8 cellular contexts compared by ENCODE assay signal in the genomic region with DNA sequence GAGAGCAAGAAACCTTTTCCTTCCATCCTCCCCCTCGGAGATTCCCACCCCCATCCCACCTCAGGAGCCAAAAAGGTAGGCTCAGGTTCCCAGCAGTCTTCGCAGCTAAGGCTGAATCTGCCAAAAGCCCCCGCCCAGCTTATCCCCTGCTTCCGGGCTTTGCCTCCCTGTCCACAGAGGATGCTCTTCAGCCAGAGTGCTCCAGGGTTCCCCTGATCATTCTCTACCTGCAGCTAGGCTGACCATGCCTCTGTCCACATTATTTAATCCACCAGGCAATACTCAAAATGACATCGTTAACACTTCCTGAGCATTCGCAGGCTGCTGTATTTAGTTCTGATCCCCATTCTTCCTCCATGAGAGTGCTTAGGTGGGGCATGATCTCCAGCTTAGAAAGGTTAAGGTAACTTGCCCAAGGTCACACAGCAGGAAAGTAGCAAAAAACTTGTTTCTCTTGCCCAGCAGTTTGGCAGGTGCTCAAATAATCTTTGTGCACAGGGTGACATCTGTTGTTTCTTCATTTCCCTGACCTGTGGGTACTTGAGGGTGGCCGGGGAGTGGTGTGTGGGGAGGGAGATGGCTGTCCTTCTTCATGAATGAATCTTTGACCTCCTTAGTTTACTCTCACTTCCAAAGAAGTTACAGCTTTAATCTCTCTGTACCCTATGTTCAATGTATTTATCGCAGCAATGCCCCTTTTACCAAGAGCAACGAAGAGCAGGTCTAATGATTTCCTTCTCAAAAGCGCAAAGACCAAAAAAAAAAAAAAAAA. TPM values are rescaled to one million over a fixed set of nuclear protein-coding genes. Genes with fewer than 3 reads are reported as not detected.
DNase-seq lines count a peak whose midpoint lies in the region; ATAC-seq, FAIRE-seq and TF ChIP-seq lines count a peak whose summit lies in the region.

No MANE protein-coding gene starts in this region.

- no peak for ATAC-seq in HG03196 (IDR thresholded peaks at IDR 0.05; ENCODE audit: unreplicated experiment)

- no peaks in the 10 kb centered on the region for H3K36me3 ChIP-seq in testis (ENCODE audit: low read depth, missing control alignments)

- DNase-seq in AG04449 (ENCODE audit: low read depth, low spot score) (no peak), GM18507 (ENCODE audit: extremely low spot score, insufficient read length, low read depth) (no peak), islet precursor cell (peak; percentile 65), testis (no peak), activated gamma-delta T cell (lab: John Stamatoyannopoulos, UW) (no peak)
- DNase-seq in activated CD8-positive, alpha-beta memory T cell treated with anti-CD3 and anti-CD28 coated beads, Interleukin-2, amount 50 U/mL, for 48 hours, result peak; percentile 53
- DNase-seq in activated CD4-positive, CD25-positive, alpha-beta regulatory T cell treated with anti-CD3 and anti-CD28 coated beads, Interleukin-2, amount 50 U/mL, for 72 hours, result no peak

- H3K4me3 ChIP-seq in AG04449 (ENCODE audit: low read depth, low read length), result peak overlapping the region; percentile 67
- peak overlapping the region; percentile 75 to 95 for H3K4me3 ChIP-seq in testis

- H3K9me3 ChIP-seq in testis, result no peaks in the 10 kb centered on the region

- TF ChIP-seq CTCF in AG04449 (IDR thresholded peaks at IDR 0.05; ENCODE audit: insufficient read depth, low read length, missing control alignments) (no peak), testis (IDR thresholded peaks at IDR 0.05) (no peak)

- WGBS in testis, 2 donors, result 22 to 25% methylated on average over 10 of the region's 10 CpGs

- H3K27me3 ChIP-seq in testis, result no peaks in the 10 kb centered on the region

- CTCF ChIA-PET in AG04449 (lab: Yijun Ruan, JAX), result interaction anchor here (0.7 to 2.5 kb wide), 5 partner anchors 12 to 76 kb away, joined by 3 to 5 read pairs (median 3); no protein-coding TSS in a partner anchor

- TF ChIP-seq POLR2A in testis (IDR thresholded peaks at IDR 0.05), result no peak

- FAIRE-seq in GM18507 (lab: Jason Lieb, UNC), result peak; percentile 67

- peaks cover 14% of the 10 kb centered on the region for H3K4me1 ChIP-seq in testis

- intact Hi-C loops in testis (cut with DNase I; ENCODE audit: low total_unique reads), result no loop called here

- POLR2A ChIA-PET in AG04449 (lab: Yijun Ruan, JAX), result no interaction called here

- peak overlapping the region in 1 of 2 donors; percentile 90 for H3K27ac ChIP-seq in testis

RNA-seq across cellular contexts. Expression of gene TBKBP1, which starts 0.9 kb away (rescaled TPM):
- 10 to 100 TPM; 23.3 TPM for total RNA-seq in testis
- 21.9 TPM for polyA plus RNA-seq in testis (ENCODE audit: insufficient read depth, low read depth, low replicate concordance)

RNA-seq across cellular contexts. Expression of gene TBX21, which starts 40.0 kb away (rescaled TPM):
- total RNA-seq in testis, result 1 to 10 TPM; 1.8 to 2.2 TPM
- 1.1 TPM for polyA plus RNA-seq in testis (ENCODE audit: insufficient read depth, low read depth, low replicate concordance)

RNA-seq across cellular contexts. Expression of gene KPNB1, which starts 43.4 kb away (rescaled TPM):
- total RNA-seq in testis, result 100 to 1,000 TPM; 262 to 299 TPM
- polyA plus RNA-seq in testis (ENCODE audit: insufficient read depth, low read depth, low replicate concordance), result 391 TPM

Comparison
In these comparisons a context has a peak if more than half of its experiments do, and no peak if none do; other contexts are left out.
1. DNase-seq: peak in activated CD8-positive, alpha-beta memory T cell treated with anti-CD3 and anti-CD28 coated beads, Interleukin-2, amount 50 U/mL, for 48 hours (single experiment) and islet precursor cell (single experiment); none in AG04449 (single experiment), GM18507 (single experiment), testis (single experiment), activated CD4-positive, CD25-positive, alpha-beta regulatory T cell treated with anti-CD3 and anti-CD28 coated beads, Interleukin-2, amount 50 U/mL, for 72 hours (single experiment) and activated gamma-delta T cell (single experiment).